25 cellular contexts compared by ENCODE assay signal in the genomic region with DNA sequence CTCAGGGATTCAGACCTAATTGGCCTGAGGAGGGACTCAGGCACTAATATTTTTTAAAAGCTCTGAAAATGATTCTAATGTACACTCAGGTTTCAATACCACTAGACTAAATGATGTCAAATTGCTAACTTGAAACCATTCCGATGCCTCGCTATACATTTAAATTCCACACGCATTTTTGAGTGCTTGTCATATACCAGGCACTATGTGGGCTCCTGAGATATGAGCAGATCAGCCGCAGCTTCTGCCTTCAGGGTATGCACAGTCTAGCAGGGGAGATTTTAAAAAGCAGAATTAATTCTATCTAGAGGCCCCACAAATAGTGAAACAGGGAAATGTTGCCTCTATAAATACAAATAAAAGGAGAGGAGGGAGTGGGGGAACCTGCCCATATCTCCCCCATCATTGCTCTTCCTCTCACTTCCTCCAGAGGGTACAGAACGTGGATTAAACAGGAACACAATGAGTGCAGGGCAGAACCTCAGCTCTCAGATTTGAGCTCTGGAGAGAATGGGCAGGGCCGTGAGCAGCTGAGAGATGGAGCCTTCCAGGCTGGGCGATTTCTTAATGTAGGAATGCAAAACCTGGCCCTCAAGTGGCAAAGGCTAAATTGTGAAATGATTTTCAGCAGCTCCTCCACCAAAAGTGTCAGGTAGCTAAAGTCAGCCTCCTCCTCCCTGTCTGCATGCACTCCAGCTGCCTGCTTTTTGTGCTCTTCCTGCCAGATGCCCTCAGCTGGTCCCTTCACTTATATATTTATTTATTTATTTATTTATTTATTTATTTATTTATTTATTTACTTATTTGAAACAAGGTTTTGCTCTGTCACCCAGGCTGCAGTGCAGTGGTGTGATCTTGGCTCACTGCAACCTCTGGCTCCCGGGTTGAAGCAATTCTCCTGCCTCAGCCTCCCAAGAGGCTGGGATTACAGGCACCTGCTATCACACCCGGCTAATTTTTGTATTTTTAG. TPM values are rescaled to one million over a fixed set of nuclear protein-coding genes. Genes with fewer than 3 reads are reported as not detected.
DNase-seq lines count a peak whose midpoint lies in the region; ATAC-seq and TF ChIP-seq lines count a peak whose summit lies in the region.
"Had no signal": no experiment of that assay in that cellular context is flagged by ENCODE, and none has a peak within 500 bp of the region (broad histone marks: within the 10 kb centered on the region; RNA-seq: fewer than 3 reads in every experiment).

No MANE protein-coding gene starts in this region.

- CTCF ChIA-PET in IMR-90 (lab: Yijun Ruan, JAX), result interaction anchor here (1.0 to 4.6 kb wide), 4 partner anchors 42 to 504 kb away, joined by 3 to 49 read pairs (median 5); no protein-coding TSS in a partner anchor

- intact Hi-C loops in IMR-90 (cut with micrococcal nuclease), result no loop called here
- intact Hi-C loops in natural killer cell (cut with micrococcal nuclease), result loop anchor here (5.0 kb wide), 1 partner anchor 266 kb away; no protein-coding TSS in a partner anchor

- dilution Hi-C loops in IMR-90 (cut with HindIII; ENCODE audit: low sequenced_read_pairs, unreplicated experiment), result no loop called here

- H4K20me1 ChIP-seq in IMR-90 (ENCODE audit: insufficient read depth, low read length), result no peaks in the 10 kb centered on the region

- H2AK9ac ChIP-seq in IMR-90 (replicated peaks; ENCODE audit: low read depth, low read length, poor library complexity), result no peak overlapping the region

- no peak overlapping the region for H3K27ac ChIP-seq in IMR-90 (ENCODE audit: insufficient read depth, low read length)
- H3K27ac ChIP-seq in neuronal stem cell (replicated peaks; ENCODE audit: low read length), result no peak overlapping the region
- H3K27ac ChIP-seq: KMS-11, pancreas, vagina had no signal

- H3K23ac ChIP-seq in IMR-90 (ENCODE audit: low read depth, low read length), result no peak overlapping the region
- H3K23ac ChIP-seq in neuronal stem cell (ENCODE audit: low read depth, low read length, poor library complexity), result no peak overlapping the region

- H3K4me2 ChIP-seq in IMR-90 (ENCODE audit: low read depth, low read length), result no peak overlapping the region
- no peak overlapping the region for H3K4me2 ChIP-seq in neuronal stem cell (ENCODE audit: insufficient read depth, low read length, poor library complexity, severe bottlenecking)
- H3K4me2 ChIP-seq: KMS-11 had no signal

- peaks cover 0 to 2% of the 10 kb centered on the region in 2 donors for H3K27me3 Mint-ChIP-seq in natural killer cell (ENCODE audit: low read depth in 2 of 2)
- H3K27me3 Mint-ChIP-seq: activated B cell treated with CpG ODN at 0.5 μM for 24 hours had no signal

- no peak overlapping the region for H2BK12ac ChIP-seq in neuronal stem cell (ENCODE audit: low read length)

- H3K27me3 ChIP-seq in IMR-90 (ENCODE audit: control insufficient read depth, insufficient read depth, low read length) (0 out of 2 replicates have a peak, but pooled peaks cover 3% of the 10 kb centered on the region), neuronal stem cell (ENCODE audit: control insufficient read depth in 3 of 3, insufficient read depth in 3 of 3, low read depth in 1 of 3, low read length in 3 of 3) (peaks cover 0 to 19% (median 0%) of the 10 kb centered on the region in 3 experiments)
- H3K27me3 ChIP-seq: pancreas, vagina had no signal

- H3K9me1 ChIP-seq in IMR-90 (ENCODE audit: insufficient read depth, low read length), result no peaks in the 10 kb centered on the region

- H3K9me3 ChIP-seq in IMR-90 (ENCODE audit: control insufficient read depth, insufficient read depth, low read length) (no peaks in the 10 kb centered on the region), neuronal stem cell (replicated peaks in 1 of 2; ENCODE audit: control insufficient read depth in 2 of 2, insufficient read depth in 1 of 2, low read depth in 1 of 2, low read length in 2 of 2) (no peaks in the 10 kb centered on the region)
- H3K9me3 ChIP-seq: pancreas, vagina had no signal

- H2AFZ ChIP-seq in IMR-90 (replicated peaks; ENCODE audit: low read length, poor library complexity) (peak overlapping the region; percentile 44), neuronal stem cell (ENCODE audit: low read length) (no peak overlapping the region)

- H3K4me1 Mint-ChIP-seq in natural killer cell, result peaks cover 14 to 15% of the 10 kb centered on the region in 2 donors

- BruUV-seq in IMR-90 (replicated peaks; lab: Mats Ljungman, UMichigan), result no TSS peak

- no peak overlapping the region for H3K9ac ChIP-seq in IMR-90 (ENCODE audit: low read depth, low read length)
- H3K9ac ChIP-seq in neuronal stem cell (ENCODE audit: low read depth, low read length, poor library complexity), result no peak overlapping the region
- H3K9ac ChIP-seq: KMS-11 had no signal

- H4K91ac ChIP-seq in IMR-90 (ENCODE audit: insufficient read depth, low read depth, low read length) (no peak overlapping the region), neuronal stem cell (ENCODE audit: low read depth, low read length, poor library complexity) (no peak overlapping the region)

- no peak overlapping the region for H3K4me3 ChIP-seq in IMR-90 (ENCODE audit: insufficient read depth, low read depth, low read length)
- H3K4me3 ChIP-seq in neuronal stem cell (ENCODE audit: low read length in 2 of 2), result no peak overlapping the region
- H3K4me3 ChIP-seq: pancreas, vagina had no signal

- H3K56ac ChIP-seq in IMR-90 (ENCODE audit: extremely low read depth, insufficient read depth, low read length), result no peak overlapping the region

- no peak overlapping the region for H3K18ac ChIP-seq in IMR-90 (ENCODE audit: low read depth, low read length)
- H3K18ac ChIP-seq in neuronal stem cell (ENCODE audit: low read length), result no peak overlapping the region

- no peak overlapping the region for H4K8ac ChIP-seq in IMR-90 (ENCODE audit: low read depth in 2 of 2, low read length in 2 of 2)
- H4K8ac ChIP-seq in neuronal stem cell (ENCODE audit: low read depth, low read length), result no peak overlapping the region

- H2AK5ac ChIP-seq in IMR-90 (ENCODE audit: low read depth, low read length) (no peak overlapping the region), neuronal stem cell (ENCODE audit: low read depth, low read length) (no peak overlapping the region)

- H3K4me3 Mint-ChIP-seq in natural killer cell, result no peak overlapping the region
- H3K4me3 Mint-ChIP-seq: activated B cell treated with CpG ODN at 0.5 μM for 24 hours; CD14-positive monocyte; dendritic cell treated with granulocyte-macrophage colony-stimulating factor and Interleukin-4, amounts not matched to agents 40 ng/mL and 50 ng/mL, for 4 days; T-helper 1 cell treated with Interleukin-12 subunit alpha and Interleukin-12 subunit beta and Interleukin-4 antibody, amounts not matched to agents 30 μg/mL and 1 μg/mL, for 36 hours had no signal

- no peak overlapping the region for H2BK15ac ChIP-seq in IMR-90 (ENCODE audit: low read depth, low read length)
- no peak overlapping the region for H2BK15ac ChIP-seq in neuronal stem cell (ENCODE audit: low read length)

- H2BK20ac ChIP-seq in IMR-90 (ENCODE audit: low read depth, low read length), result no peak overlapping the region; the same call in 1 of the 2 replicates

- H3K79me1 ChIP-seq in IMR-90 (ENCODE audit: low read depth in 1 of 2, low read length in 2 of 2), result no peaks in the 10 kb centered on the region
- no peaks in the 10 kb centered on the region for H3K79me1 ChIP-seq in neuronal stem cell (ENCODE audit: low read depth, low read length)

- WGBS in IMR-90 (ENCODE audit: extremely low coverage in 2 of 2, insufficient read length in 1 of 2), 2 experiments, result 80% methylated on average over 1 of the region's 9 CpGs; no CpG with 5 or more reads in 1 of the 2 experiments
- no CpG with 5 or more reads among the region's 9 CpGs for WGBS in neuronal stem cell (ENCODE audit: extremely low coverage in 2 of 2, insufficient read length in 2 of 2, insufficient replicate concordance in 1 of 2), 2 donors

- POLR2A ChIA-PET in IMR-90 (lab: Charles Lee; ENCODE audit: unreplicated experiment), result no interaction called here

- peaks cover 2% of the 10 kb centered on the region; the same call in 1 of the 2 replicates for H3K4me1 ChIP-seq in IMR-90 (ENCODE audit: control insufficient read depth, insufficient read depth, low read length)
- no peaks in the 10 kb centered on the region for H3K4me1 ChIP-seq in neuronal stem cell (ENCODE audit: control insufficient read depth in 2 of 2, insufficient read depth in 1 of 2, low read depth in 1 of 2, low read length in 2 of 2)
- H3K4me1 ChIP-seq: vagina had no signal

- H4K5ac ChIP-seq in IMR-90 (ENCODE audit: low read depth, low read length), result no peak overlapping the region

- H3K4ac ChIP-seq in IMR-90 (ENCODE audit: low read depth, low read length) (no peak overlapping the region), neuronal stem cell (ENCODE audit: low read length) (no peak overlapping the region)

- TF ChIP-seq CTCF in IMR-90 (conservative IDR thresholded peaks at IDR 0.05; ENCODE audit: low read depth, low read length), result no peak
- no peak for TF ChIP-seq CTCF in omental fat pad (IDR thresholded peaks at IDR 0.05)
- no peak for TF ChIP-seq CTCF in natural killer cell (IDR thresholded peaks at IDR 0.05)

- no peak overlapping the region for H2BK120ac ChIP-seq in IMR-90 (ENCODE audit: low read depth, low read length)
- no peak overlapping the region for H2BK120ac ChIP-seq in neuronal stem cell (ENCODE audit: low read depth, low read length)

- no peak for TF ChIP-seq POLR2A in IMR-90 (IDR thresholded peaks at IDR 0.05; ENCODE audit: low read depth, low read length)

- no peaks in the 10 kb centered on the region for H3K9me3 Mint-ChIP-seq in natural killer cell
- H3K9me3 Mint-ChIP-seq: activated B cell treated with CpG ODN at 0.5 μM for 24 hours; CD14-positive monocyte; dendritic cell treated with granulocyte-macrophage colony-stimulating factor and Interleukin-4, amounts not matched to agents 40 ng/mL and 50 ng/mL, for 4 days; T-helper 1 cell treated with Interleukin-12 subunit alpha and Interleukin-12 subunit beta and Interleukin-4 antibody, amounts not matched to agents 30 μg/mL and 1 μg/mL, for 36 hours had no signal

- no peaks in the 10 kb centered on the region for H3K36me3 Mint-ChIP-seq in natural killer cell
- H3K36me3 Mint-ChIP-seq: CD14-positive monocyte had no signal

- no peak overlapping the region for H2BK5ac ChIP-seq in IMR-90 (ENCODE audit: low read depth, low read length, poor library complexity, severe bottlenecking)
- H2BK5ac ChIP-seq in neuronal stem cell (ENCODE audit: low read length), result no peak overlapping the region

- TF ChIP-seq RAD21 in IMR-90 (IDR thresholded peaks at IDR 0.05; ENCODE audit: low read length), result peak; percentile 3; the same call in 1 of the 2 replicates

- ATAC-seq in IMR-90 (ENCODE audit: low read depth) (peak; percentile 15; the same call in 1 of the 2 replicates), omental fat pad (ENCODE audit: low FRiP score) (peak; percentile 68), natural killer cell (no peak)
- ATAC-seq: pancreas, right cardiac atrium had no signal

- H3K14ac ChIP-seq in IMR-90 (replicated peaks; ENCODE audit: low read depth, low read length) (no peak overlapping the region; the same call in 1 of the 2 replicates), neuronal stem cell (ENCODE audit: low read length) (no peak overlapping the region)

- no peak overlapping the region for H3K27ac Mint-ChIP-seq in natural killer cell
- H3K27ac Mint-ChIP-seq: activated B cell treated with CpG ODN at 0.5 μM for 24 hours; CD14-positive monocyte; dendritic cell treated with granulocyte-macrophage colony-stimulating factor and Interleukin-4, amounts not matched to agents 40 ng/mL and 50 ng/mL, for 4 days; T-helper 1 cell treated with Interleukin-12 subunit alpha and Interleukin-12 subunit beta and Interleukin-4 antibody, amounts not matched to agents 30 μg/mL and 1 μg/mL, for 36 hours had no signal

- DNase-seq in NCI-H2196 (lab: John Stamatoyannopoulos, UW; ENCODE audit: unreplicated experiment) (peak; percentile 13), NCI-H2196 treated with DMSO at 0.1 percent for 48 hours (lab: John Stamatoyannopoulos, UW; ENCODE audit: unreplicated experiment) (no peak), IMR-90 (no peak), amniotic epithelial cell (ENCODE audit: low read depth) (peak; percentile 8), omental fat pad (ENCODE audit: low spot score) (no peak), neuronal stem cell (ENCODE audit: low spot score) (no peak), RPMI8226 (no peak), natural killer cell (no peak)
- DNase-seq: activated B cell treated with CpG ODN at 0.5 μM for 24 hours; activated CD4-positive, alpha-beta T cell treated with anti-CD3 and anti-CD28 coated beads, Interleukin-2, amount 50 U/mL, for 48 hours; activated gamma-delta T cell treated with Interleukin-2 at 50 U/mL for 16 hours; activated T-cell treated with anti-CD3 and anti-CD28 coated beads for 4 hours; amygdala; DMS153; NCI-H1048; NCI-H2029 treated with DMSO at 0.1 percent for 48 hours; NCI-H526 treated with DMSO at 0.1 percent for 48 hours; pancreas; right cardiac atrium; SIG-M5 had no signal

- in situ Hi-C loops in IMR-90 (cut with MboI; ENCODE audit: low sequenced_read_pairs), result loop anchor here (25.0 kb wide), 1 partner anchor 656 kb away; no protein-coding TSS in a partner anchor

- H3K36me3 ChIP-seq in IMR-90 (ENCODE audit: control insufficient read depth, insufficient read depth, low read length), result no peaks in the 10 kb centered on the region
- H3K36me3 ChIP-seq in neuronal stem cell (replicated peaks in 1 of 2; ENCODE audit: control insufficient read depth in 2 of 2, insufficient read depth in 2 of 2, low read length in 2 of 2), result no peaks in the 10 kb centered on the region
- H3K36me3 ChIP-seq: pancreas, vagina had no signal

RNA-seq across cellular contexts. Expression of a gene that starts 24.6 kb away (rescaled TPM):
- total RNA-seq in IMR-90 (2012; rRNA removed) (155 and 158 TPM in 2 replicates), omental fat pad (10 to 100 TPM; 14.4 to 20.6 (median 19.4) TPM), natural killer cell (100 to 1,000 TPM; 157 to 197 (median 158) TPM)
- polyA plus RNA-seq in IMR-90 (2012; rRNA removed), result 163 and 202 TPM in 2 replicates
- polyA plus RNA-seq in IMR-90 (2012; cell fraction: cytosol; rRNA removed), result 108 and 247 TPM in 2 replicates
- polyA plus RNA-seq in IMR-90 (2012; cell fraction: nucleus; rRNA removed; ENCODE audit: low replicate concordance), result 92.9 and 150 TPM in 2 replicates
- 20.2 TPM for polyA plus RNA-seq in neuronal stem cell (2013, experiment 1 of 2)
- 18.1 TPM for polyA plus RNA-seq in neuronal stem cell (2013, experiment 2 of 2)

RNA-seq across cellular contexts. Expression of a gene that starts 59.9 kb away (rescaled TPM):
- total RNA-seq in IMR-90 (2012; rRNA removed) (40.7 and 54.7 TPM in 2 replicates), omental fat pad (100 to 1,000 TPM in 1 of 4 donors, 10 to 100 TPM in 3; 69.1 to 254 (median 80.1) TPM), natural killer cell (1,000 to 10,000 TPM in 1 of 3 donors, 100 to 1,000 TPM in 2; 569 to 1,094 (median 800) TPM)
- 49.6 and 62.6 TPM in 2 replicates for polyA plus RNA-seq in IMR-90 (2012; rRNA removed)
- polyA plus RNA-seq in IMR-90 (2012; cell fraction: cytosol; rRNA removed), result 14.5 and 14.6 TPM in 2 replicates
- 7.3 and 43.8 TPM in 2 replicates for polyA plus RNA-seq in IMR-90 (2012; cell fraction: nucleus; rRNA removed; ENCODE audit: low replicate concordance)
- polyA plus RNA-seq in neuronal stem cell (2013, experiment 1 of 2), result 43.6 TPM
- polyA plus RNA-seq in neuronal stem cell (2013, experiment 2 of 2), result 43.0 TPM

Comparison
In these comparisons a context has a peak if more than half of its experiments do, and no peak if none do; other contexts are left out.
1. DNase-seq: peak in NCI-H2196 (single experiment) and amniotic epithelial cell (single experiment); none in NCI-H2196 treated with DMSO at 0.1 percent for 48 hours (single experiment), IMR-90 (single experiment), omental fat pad (single experiment), neuronal stem cell (single experiment), RPMI8226 (single experiment) and natural killer cell (single experiment).
2. ATAC-seq: peak in IMR-90 (single experiment) and omental fat pad (single experiment); none in natural killer cell (0 of 3).